ENCODE assay signal across 8 cellular contexts in genomic region chr2:23404426-23404825, GRCh38. TPM values are rescaled to one million over a fixed set of nuclear protein-coding genes. Genes with fewer than 3 reads are reported as not detected.
DNase-seq lines count a peak whose midpoint lies in the region; ATAC-seq and TF ChIP-seq lines count a peak whose summit lies in the region.

No MANE protein-coding gene starts in this region.

- H3K9me2 ChIP-seq in DOHH2 (replicated peaks; ENCODE audit: control insufficient read depth, low read length) = no peaks in the 10 kb centered on the region

- no peaks in the 10 kb centered on the region for H3K79me2 ChIP-seq in DOHH2 (ENCODE audit: control insufficient read depth, low read length)

- DNase-seq in HuH-7 (ENCODE audit: low spot score) = peak; percentile 59
- DNase-seq in epidermal melanocyte (ENCODE audit: insufficient read length, low spot score) = peak; percentile 68
- DNase-seq in mucosa of gallbladder (ENCODE audit: low spot score) = peak; percentile 51
- DNase-seq in NK-92 (lab: John Stamatoyannopoulos, UW; ENCODE audit: unreplicated experiment) = no peak
- DNase-seq in nephron progenitor cell = no peak

- peaks cover 23% of the 10 kb centered on the region for H3K4me1 Mint-ChIP-seq in nephron progenitor cell

- no peaks in the 10 kb centered on the region for H3K36me3 ChIP-seq in DOHH2 (ENCODE audit: control insufficient read depth, low read length)

- no peak overlapping the region for H3K27ac Mint-ChIP-seq in nephron progenitor cell

- ATAC-seq in GM21528 (IDR thresholded peaks at IDR 0.05; ENCODE audit: low FRiP score, unreplicated experiment) = peak; percentile 73

- no peaks in the 10 kb centered on the region for H3K36me3 Mint-ChIP-seq in nephron progenitor cell (ENCODE audit: low read depth)

- peak overlapping the region; percentile 6; the same call in 1 of the 2 replicates for H3K27ac ChIP-seq in DOHH2 (ENCODE audit: low read depth, low read length)

- no peaks in the 10 kb centered on the region for H3K27me3 ChIP-seq in DOHH2 (ENCODE audit: control insufficient read depth, low read length)

- H3K9me3 Mint-ChIP-seq in nephron progenitor cell = no peaks in the 10 kb centered on the region

- H4K20me1 ChIP-seq in DOHH2 (ENCODE audit: control insufficient read depth, insufficient read depth, low read depth, low read length) = no peaks in the 10 kb centered on the region

- peak overlapping the region; percentile 67 for H3K4me2 ChIP-seq in DOHH2 (ENCODE audit: low read length)

- H3K4me3 Mint-ChIP-seq in nephron progenitor cell = no peak overlapping the region

- peaks cover 17% of the 10 kb centered on the region for H3K4me1 ChIP-seq in DOHH2 (ENCODE audit: control insufficient read depth, low read length)

- peak overlapping the region; percentile 54 for H3K4me3 ChIP-seq in DOHH2 (ENCODE audit: low read length)

- peaks cover 6% of the 10 kb centered on the region for H3K27me3 Mint-ChIP-seq in nephron progenitor cell (ENCODE audit: low read depth, poor library complexity)

- peaks cover 7% of the 10 kb centered on the region for H3F3A ChIP-seq in DOHH2 (ENCODE audit: control insufficient read depth, insufficient read depth)

- H3K9me3 ChIP-seq in DOHH2 (ENCODE audit: control insufficient read depth, insufficient read depth, low read length) = no peaks in the 10 kb centered on the region

- peak; percentile 37 for TF ChIP-seq CTCF in DOHH2 (IDR thresholded peaks at IDR 0.05; ENCODE audit: low read depth, low read length, poor library complexity, severe bottlenecking)
- no peak for TF ChIP-seq CTCF in nephron progenitor cell (IDR thresholded peaks at IDR 0.05)

TF ChIP-seq in PFSK-1, 5 proteins besides CTCF, POLR2A, EP300 and RAD21:
- TF ChIP-seq FOXP2 (optimal IDR thresholded peaks at IDR 0.05; ENCODE audit: borderline replicate concordance, extremely low read depth, extremely low read length, insufficient read depth) (peak; percentile 85), POLR2AphosphoS5 (IDR thresholded peaks at IDR 0.05; ENCODE audit: low read depth, low read length) (no peak), TAF1 (IDR thresholded peaks at IDR 0.05; ENCODE audit: borderline replicate concordance, insufficient read depth, low read length) (no peak), SIN3A (IDR thresholded peaks at IDR 0.05; ENCODE audit: borderline replicate concordance, insufficient read depth, low read length) (peak; percentile 87; the same call in 1 of the 2 replicates)
- TF ChIP-seq, protein P1, sequence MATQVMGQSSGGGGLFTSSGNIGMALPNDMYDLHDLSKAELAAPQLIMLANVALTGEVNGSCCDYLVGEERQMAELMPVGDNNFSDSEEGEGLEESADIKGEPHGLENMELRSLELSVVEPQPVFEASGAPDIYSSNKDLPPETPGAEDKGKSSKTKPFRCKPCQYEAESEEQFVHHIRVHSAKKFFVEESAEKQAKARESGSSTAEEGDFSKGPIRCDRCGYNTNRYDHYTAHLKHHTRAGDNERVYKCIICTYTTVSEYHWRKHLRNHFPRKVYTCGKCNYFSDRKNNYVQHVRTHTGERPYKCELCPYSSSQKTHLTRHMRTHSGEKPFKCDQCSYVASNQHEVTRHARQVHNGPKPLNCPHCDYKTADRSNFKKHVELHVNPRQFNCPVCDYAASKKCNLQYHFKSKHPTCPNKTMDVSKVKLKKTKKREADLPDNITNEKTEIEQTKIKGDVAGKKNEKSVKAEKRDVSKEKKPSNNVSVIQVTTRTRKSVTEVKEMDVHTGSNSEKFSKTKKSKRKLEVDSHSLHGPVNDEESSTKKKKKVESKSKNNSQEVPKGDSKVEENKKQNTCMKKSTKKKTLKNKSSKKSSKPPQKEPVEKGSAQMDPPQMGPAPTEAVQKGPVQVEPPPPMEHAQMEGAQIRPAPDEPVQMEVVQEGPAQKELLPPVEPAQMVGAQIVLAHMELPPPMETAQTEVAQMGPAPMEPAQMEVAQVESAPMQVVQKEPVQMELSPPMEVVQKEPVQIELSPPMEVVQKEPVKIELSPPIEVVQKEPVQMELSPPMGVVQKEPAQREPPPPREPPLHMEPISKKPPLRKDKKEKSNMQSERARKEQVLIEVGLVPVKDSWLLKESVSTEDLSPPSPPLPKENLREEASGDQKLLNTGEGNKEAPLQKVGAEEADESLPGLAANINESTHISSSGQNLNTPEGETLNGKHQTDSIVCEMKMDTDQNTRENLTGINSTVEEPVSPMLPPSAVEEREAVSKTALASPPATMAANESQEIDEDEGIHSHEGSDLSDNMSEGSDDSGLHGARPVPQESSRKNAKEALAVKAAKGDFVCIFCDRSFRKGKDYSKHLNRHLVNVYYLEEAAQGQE (IDR thresholded peaks at IDR 0.05; ENCODE audit: insufficient read depth in 1 of 2, low read depth in 2 of 2, low read length in 2 of 2) = peak in 1 of 2 experiments; percentile 52; a peak in 1 of 4 replicates
TF ChIP-seq in PFSK-1: peak in this region for 3.

RNA-seq across cellular contexts. Expression of gene KLHL29, which starts 19.4 kb away (rescaled TPM):
- 20.1 TPM for polyA plus RNA-seq in PFSK-1 (2012; ENCODE audit: insufficient read length, low read depth)
- total RNA-seq in mucosa of gallbladder = 22.3 TPM

Comparison
In these comparisons a context has a peak if more than half of its experiments do, and no peak if none do; other contexts are left out.
1. DNase-seq: peak in HuH-7 (single experiment), epidermal melanocyte (single experiment) and mucosa of gallbladder (single experiment); none in NK-92 (single experiment) and nephron progenitor cell (single experiment).